ENCODE assay signal across 15 cellular contexts in genomic region chr3:107142171-107142570, GRCh38.
"Had no signal": no experiment of that assay in that cellular context is flagged by ENCODE, and none has a peak within 500 bp of the region (broad histone marks: within the 10 kb centered on the region; RNA-seq: fewer than 3 reads in every experiment).

No MANE protein-coding gene starts in this region.

- H3K4me2 ChIP-seq: hepatocyte, smooth muscle cell had no signal

- H3K36me3 ChIP-seq: colonic mucosa, left lung, prostate gland, right lobe of liver, upper lobe of right lung had no signal

- H3K4me1 ChIP-seq: colonic mucosa, left lung, prostate gland, right lobe of liver, upper lobe of right lung had no signal

- ATAC-seq: esophagus mucosa; left lung; natural killer cell treated with Interleukin-12 subunit alpha and Interleukin-12 subunit beta and Interleukin-15 and Interleukin-18, amount 100 ng/mL, for 72 hours; right lobe of liver; upper lobe of right lung had no signal

- H3K9me3 ChIP-seq: colonic mucosa, left lung, prostate gland, right lobe of liver, upper lobe of right lung had no signal

- H3K79me2 ChIP-seq: hepatocyte had no signal

- H3K27ac ChIP-seq: colonic mucosa, hepatocyte, left lung, prostate gland, right lobe of liver, upper lobe of right lung had no signal

- H3K27me3 ChIP-seq: colonic mucosa, hepatocyte, left lung, right lobe of liver, upper lobe of right lung had no signal

- H3K4me3 ChIP-seq: colonic mucosa, hepatocyte, left lung, prostate gland, right lobe of liver, smooth muscle cell, upper lobe of right lung had no signal

- H2AFZ ChIP-seq: hepatocyte had no signal

- DNase-seq: activated CD4-positive, alpha-beta T cell treated with anti-CD3 and anti-CD28 coated beads, Interleukin-2, amount 10 ng/mL, durations not matched to agents 24 days and 14 days; activated CD4-positive, CD25-positive, alpha-beta regulatory T cell; activated CD8-positive, alpha-beta memory T cell treated with anti-CD3 and anti-CD28 coated beads, Interleukin-2, amount 50 U/mL, for 48 hours; activated gamma-delta T cell treated with Interleukin-2 at 50 U/mL for 16 hours; amniotic stem cell; colonic mucosa; left lung; right lobe of liver; T-helper 2 cell; upper lobe of right lung had no signal
